ENCODE assay signal across 8 cellular contexts in the genomic region with DNA sequence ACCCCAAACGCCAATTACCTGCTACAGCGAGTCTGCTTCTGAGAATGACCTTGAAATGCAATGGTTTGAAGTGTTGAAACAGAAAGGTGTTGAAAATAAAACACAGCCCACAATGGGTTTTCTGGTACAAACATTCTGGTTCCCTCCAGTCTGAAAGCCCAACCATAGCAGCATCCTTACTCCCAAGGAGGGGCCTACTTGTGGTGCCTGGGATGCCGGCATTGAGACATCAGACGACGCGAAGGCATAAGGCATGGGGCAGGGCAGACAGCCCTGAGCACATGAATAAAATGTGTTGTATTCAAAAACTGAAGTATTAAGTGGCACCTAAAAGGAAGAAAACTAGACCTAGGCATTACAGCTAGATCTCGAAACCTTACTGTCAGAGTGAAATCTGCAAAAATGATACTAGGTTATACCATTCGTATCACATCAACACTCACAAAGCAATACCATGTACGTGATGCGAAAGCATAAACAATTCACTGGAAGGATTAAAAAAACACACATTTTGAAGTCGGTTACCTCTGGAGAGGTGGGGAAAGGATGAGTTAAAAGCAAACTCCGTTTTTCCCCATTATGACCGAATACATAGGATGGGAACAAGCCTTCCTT. TPM values are rescaled to one million over a fixed set of nuclear protein-coding genes. Genes with fewer than 3 reads are reported as not detected.
DNase-seq lines count a peak whose midpoint lies in the region; ATAC-seq and TF ChIP-seq lines count a peak whose summit lies in the region.

No MANE protein-coding gene starts in this region.

- intact Hi-C loops in upper lobe of right lung (cut with DNase I): no loop called here

- ATAC-seq in HG03565 (IDR thresholded peaks at IDR 0.05; ENCODE audit: unreplicated experiment) (peak; percentile 2), upper lobe of right lung (no peak), GM19324 (IDR thresholded peaks at IDR 0.05; ENCODE audit: low FRiP score, unreplicated experiment) (no peak)

- H3K27me3 ChIP-seq in BLaER1 treated with 17β-estradiol and CSF1 and Interleukin-3, amounts not matched to agents 10 nM and 100 nM: no peaks in the 10 kb centered on the region
- no peaks in the 10 kb centered on the region for H3K27me3 ChIP-seq in liver (ENCODE audit: control insufficient read depth in 4 of 4, insufficient read depth in 4 of 4, low read length in 3 of 4)
- no peaks in the 10 kb centered on the region for H3K27me3 ChIP-seq in upper lobe of right lung

- H4K20me1 ChIP-seq in BLaER1 treated with 17β-estradiol and CSF1 and Interleukin-3, amounts not matched to agents 10 nM and 100 nM: peaks cover 0 to 72% (median 40%) of the 10 kb centered on the region in 11 experiments; a peak in 20 of 22 replicates

- in situ Hi-C loops in astrocyte of the cerebellum (cut with HindIII; ENCODE audit: low sequenced_read_pairs): no loop called here

- peak overlapping the region; percentile 79 to 93 (median 90) for H3K9ac ChIP-seq in BLaER1 treated with 17β-estradiol and CSF1 and Interleukin-3, amounts not matched to agents 10 nM and 100 nM
- peak overlapping the region; percentile 58 to 90 for H3K9ac ChIP-seq in liver (ENCODE audit: low read depth in 1 of 2, low read length in 2 of 2)

- H3K9me3 ChIP-seq in BLaER1 treated with 17β-estradiol and CSF1 and Interleukin-3, amounts not matched to agents 10 nM and 100 nM (replicated peaks in 1 of 11): no peaks in the 10 kb centered on the region
- H3K9me3 ChIP-seq in liver (ENCODE audit: control insufficient read depth in 4 of 4, low read length in 3 of 4) (no peaks in the 10 kb centered on the region), upper lobe of right lung (no peaks in the 10 kb centered on the region)

- DNase-seq in astrocyte of the cerebellum (ENCODE audit: low read depth) (no peak), upper lobe of right lung (no peak), SIG-M5 (lab: John Stamatoyannopoulos, UW) (no peak), SW480 (ENCODE audit: low spot score) (no peak)

- H3K27ac ChIP-seq in BLaER1 treated with 17β-estradiol and CSF1 and Interleukin-3, amounts not matched to agents 10 nM and 100 nM: peak overlapping the region; percentile 55 to 89 (median 84)
- H3K27ac ChIP-seq in liver (ENCODE audit: low read depth in 1 of 2, low read length in 2 of 2): peak overlapping the region in 1 of 2 donors; percentile 90
- H3K27ac ChIP-seq in upper lobe of right lung: peak overlapping the region; percentile 84

- TF ChIP-seq RAD21 in liver (IDR thresholded peaks at IDR 0.05): no peak

- 21% methylated on average over 13 of the region's 13 CpGs for WGBS in liver

- TF ChIP-seq CTCF in astrocyte of the cerebellum (IDR thresholded peaks at IDR 0.05; ENCODE audit: low read depth, low read length, missing control alignments) (no peak), liver (IDR thresholded peaks at IDR 0.05; ENCODE audit: low read depth, low read length, missing input control) (no peak), upper lobe of right lung (IDR thresholded peaks at IDR 0.05) (no peak)

- peak overlapping the region; percentile 82 to 97 (median 88) for H3K4me3 ChIP-seq in BLaER1 treated with 17β-estradiol and CSF1 and Interleukin-3, amounts not matched to agents 10 nM and 100 nM
- peak overlapping the region; percentile 80 for H3K4me3 ChIP-seq in astrocyte of the cerebellum (ENCODE audit: low read depth, low read length)
- peak overlapping the region; percentile 79 to 99 (median 83) for H3K4me3 ChIP-seq in liver (ENCODE audit: low read depth in 1 of 3, low read length in 3 of 3)
- H3K4me3 ChIP-seq in upper lobe of right lung: peak overlapping the region; percentile 82

- peaks cover 46 to 61% (median 49%) of the 10 kb centered on the region in 11 experiments for H3K36me3 ChIP-seq in BLaER1 treated with 17β-estradiol and CSF1 and Interleukin-3, amounts not matched to agents 10 nM and 100 nM
- H3K36me3 ChIP-seq in liver (ENCODE audit: control insufficient read depth in 4 of 4, insufficient read depth in 3 of 4, low read depth in 1 of 4, low read length in 3 of 4) (peaks cover 8 to 25% (median 15%) of the 10 kb centered on the region in 4 donors), upper lobe of right lung (peaks cover 38% of the 10 kb centered on the region)

- H3K4me1 ChIP-seq in BLaER1 treated with 17β-estradiol and CSF1 and Interleukin-3, amounts not matched to agents 10 nM and 100 nM: peaks cover 25 to 41% (median 34%) of the 10 kb centered on the region in 10 experiments
- H3K4me1 ChIP-seq in liver (ENCODE audit: control insufficient read depth in 4 of 4, insufficient read depth in 4 of 4, low read length in 3 of 4) (peaks cover 9 to 25% (median 22%) of the 10 kb centered on the region in 4 donors), upper lobe of right lung (peaks cover 27% of the 10 kb centered on the region)

- peak overlapping the region; percentile 82 to 98 (median 94) for H3K4me2 ChIP-seq in BLaER1 treated with 17β-estradiol and CSF1 and Interleukin-3, amounts not matched to agents 10 nM and 100 nM

TF ChIP-seq in liver, 16 proteins besides CTCF, POLR2A, EP300 and RAD21:
- no peak for TF ChIP-seq GABPA (IDR thresholded peaks at IDR 0.05 in 1 of 2, conservative IDR thresholded peaks at IDR 0.05 in 1 of 2)
- no peak for TF ChIP-seq HNF4A (conservative IDR thresholded peaks at IDR 0.05)
- TF ChIP-seq, protein P1, sequence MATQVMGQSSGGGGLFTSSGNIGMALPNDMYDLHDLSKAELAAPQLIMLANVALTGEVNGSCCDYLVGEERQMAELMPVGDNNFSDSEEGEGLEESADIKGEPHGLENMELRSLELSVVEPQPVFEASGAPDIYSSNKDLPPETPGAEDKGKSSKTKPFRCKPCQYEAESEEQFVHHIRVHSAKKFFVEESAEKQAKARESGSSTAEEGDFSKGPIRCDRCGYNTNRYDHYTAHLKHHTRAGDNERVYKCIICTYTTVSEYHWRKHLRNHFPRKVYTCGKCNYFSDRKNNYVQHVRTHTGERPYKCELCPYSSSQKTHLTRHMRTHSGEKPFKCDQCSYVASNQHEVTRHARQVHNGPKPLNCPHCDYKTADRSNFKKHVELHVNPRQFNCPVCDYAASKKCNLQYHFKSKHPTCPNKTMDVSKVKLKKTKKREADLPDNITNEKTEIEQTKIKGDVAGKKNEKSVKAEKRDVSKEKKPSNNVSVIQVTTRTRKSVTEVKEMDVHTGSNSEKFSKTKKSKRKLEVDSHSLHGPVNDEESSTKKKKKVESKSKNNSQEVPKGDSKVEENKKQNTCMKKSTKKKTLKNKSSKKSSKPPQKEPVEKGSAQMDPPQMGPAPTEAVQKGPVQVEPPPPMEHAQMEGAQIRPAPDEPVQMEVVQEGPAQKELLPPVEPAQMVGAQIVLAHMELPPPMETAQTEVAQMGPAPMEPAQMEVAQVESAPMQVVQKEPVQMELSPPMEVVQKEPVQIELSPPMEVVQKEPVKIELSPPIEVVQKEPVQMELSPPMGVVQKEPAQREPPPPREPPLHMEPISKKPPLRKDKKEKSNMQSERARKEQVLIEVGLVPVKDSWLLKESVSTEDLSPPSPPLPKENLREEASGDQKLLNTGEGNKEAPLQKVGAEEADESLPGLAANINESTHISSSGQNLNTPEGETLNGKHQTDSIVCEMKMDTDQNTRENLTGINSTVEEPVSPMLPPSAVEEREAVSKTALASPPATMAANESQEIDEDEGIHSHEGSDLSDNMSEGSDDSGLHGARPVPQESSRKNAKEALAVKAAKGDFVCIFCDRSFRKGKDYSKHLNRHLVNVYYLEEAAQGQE (IDR thresholded peaks at IDR 0.05): no peak
- no peak for TF ChIP-seq TAF1 (conservative IDR thresholded peaks at IDR 0.05)
- no peak for TF ChIP-seq NR2F2 (IDR thresholded peaks at IDR 0.05)
- no peak for TF ChIP-seq RXRA (IDR thresholded peaks at IDR 0.05)
- no peak for TF ChIP-seq JUND (IDR thresholded peaks at IDR 0.05)
- TF ChIP-seq, protein P2, sequence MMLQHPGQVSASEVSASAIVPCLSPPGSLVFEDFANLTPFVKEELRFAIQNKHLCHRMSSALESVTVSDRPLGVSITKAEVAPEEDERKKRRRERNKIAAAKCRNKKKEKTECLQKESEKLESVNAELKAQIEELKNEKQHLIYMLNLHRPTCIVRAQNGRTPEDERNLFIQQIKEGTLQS (IDR thresholded peaks at IDR 0.05): no peak
- no peak for TF ChIP-seq SP1 (IDR thresholded peaks at IDR 0.05)
- no peak for TF ChIP-seq FOXA2 (IDR thresholded peaks at IDR 0.05)
- no peak for TF ChIP-seq EGR1 (IDR thresholded peaks at IDR 0.05; ENCODE audit: low read depth in 2 of 2)
- no peak for TF ChIP-seq YY1 (IDR thresholded peaks at IDR 0.05)
- no peak for TF ChIP-seq FOXA1 (IDR thresholded peaks at IDR 0.05)
- TF ChIP-seq HNF4G (IDR thresholded peaks at IDR 0.05): no peak
- TF ChIP-seq, protein P3, sequence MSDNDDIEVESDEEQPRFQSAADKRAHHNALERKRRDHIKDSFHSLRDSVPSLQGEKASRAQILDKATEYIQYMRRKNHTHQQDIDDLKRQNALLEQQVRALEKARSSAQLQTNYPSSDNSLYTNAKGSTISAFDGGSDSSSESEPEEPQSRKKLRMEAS (IDR thresholded peaks at IDR 0.05): no peak
- TF ChIP-seq, protein P4, sequence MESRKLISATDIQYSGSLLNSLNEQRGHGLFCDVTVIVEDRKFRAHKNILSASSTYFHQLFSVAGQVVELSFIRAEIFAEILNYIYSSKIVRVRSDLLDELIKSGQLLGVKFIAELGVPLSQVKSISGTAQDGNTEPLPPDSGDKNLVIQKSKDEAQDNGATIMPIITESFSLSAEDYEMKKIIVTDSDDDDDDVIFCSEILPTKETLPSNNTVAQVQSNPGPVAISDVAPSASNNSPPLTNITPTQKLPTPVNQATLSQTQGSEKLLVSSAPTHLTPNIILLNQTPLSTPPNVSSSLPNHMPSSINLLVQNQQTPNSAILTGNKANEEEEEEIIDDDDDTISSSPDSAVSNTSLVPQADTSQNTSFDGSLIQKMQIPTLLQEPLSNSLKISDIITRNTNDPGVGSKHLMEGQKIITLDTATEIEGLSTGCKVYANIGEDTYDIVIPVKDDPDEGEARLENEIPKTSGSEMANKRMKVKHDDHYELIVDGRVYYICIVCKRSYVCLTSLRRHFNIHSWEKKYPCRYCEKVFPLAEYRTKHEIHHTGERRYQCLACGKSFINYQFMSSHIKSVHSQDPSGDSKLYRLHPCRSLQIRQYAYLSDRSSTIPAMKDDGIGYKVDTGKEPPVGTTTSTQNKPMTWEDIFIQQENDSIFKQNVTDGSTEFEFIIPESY (IDR thresholded peaks at IDR 0.05): no peak
TF ChIP-seq in liver: peak in this region for 0.

RNA-seq across cellular contexts. Expression of a gene that starts 0.8 kb away (rescaled TPM):
- total RNA-seq in liver (10 to 100 TPM; 30.5 to 43.9 TPM), upper lobe of right lung (77.2 TPM)
- 10 to 100 TPM; 19.3 to 23.9 TPM for polyA plus RNA-seq in liver

RNA-seq across cellular contexts. Expression of a gene that starts 1.0 kb away (rescaled TPM):
- total RNA-seq in liver (10 to 100 TPM; 17.0 to 40.2 TPM), upper lobe of right lung (34.4 TPM)
- 10 to 100 TPM; 15.5 to 25.3 TPM for polyA plus RNA-seq in liver

RNA-seq across cellular contexts. Expression of a gene that starts 25.0 kb away (rescaled TPM):
- total RNA-seq in liver: 100 to 1,000 TPM; 128 to 309 TPM
- polyA plus RNA-seq in liver: 10 to 100 TPM; 43.3 to 69.1 TPM
- total RNA-seq in upper lobe of right lung: 89.8 TPM
